ENCODE assay signal across 8 cellular contexts in the genomic region with DNA sequence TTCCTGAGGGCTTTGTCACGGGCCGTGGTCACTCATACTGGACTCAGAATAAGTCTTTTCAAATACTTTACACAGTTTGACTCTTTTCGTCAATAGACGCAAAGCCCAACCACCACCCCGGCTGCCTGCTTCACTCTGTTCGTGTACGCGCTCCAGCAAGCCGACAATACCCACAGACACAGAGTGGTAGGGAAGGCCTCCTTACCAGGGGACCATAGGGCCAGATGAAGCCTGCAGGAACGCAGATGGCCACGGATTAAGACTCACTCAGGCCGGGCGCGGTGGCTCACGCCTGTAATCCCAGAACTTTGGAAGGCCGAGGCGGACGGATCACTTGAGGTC. TPM values are rescaled to one million over a fixed set of nuclear protein-coding genes. Genes with fewer than 3 reads are reported as not detected.
DNase-seq lines count a peak whose midpoint lies in the region; ATAC-seq and FAIRE-seq lines count a peak whose summit lies in the region.

No MANE protein-coding gene starts in this region.

- ATAC-seq in activated T-cell treated with anti-CD3 and anti-CD28 coated beads, Interleukin-2, amount 50 U/mL, for 4 hours = peak; percentile 23 to 27
- no peak for ATAC-seq in activated naive CD8-positive, alpha-beta T cell treated with anti-CD3 and anti-CD28 coated beads, Interleukin-2, amount 50 U/mL, for 24 hours
- ATAC-seq in GM21786 (IDR thresholded peaks at IDR 0.05; ENCODE audit: unreplicated experiment) (no peak), HG03280 (IDR thresholded peaks at IDR 0.05; ENCODE audit: unreplicated experiment) (no peak)

- H4K20me1 ChIP-seq in Karpas-422 (ENCODE audit: insufficient read depth, low read depth, low read length) = peaks cover 29% of the 10 kb centered on the region; the same call in 1 of the 2 replicates

- peak overlapping the region; percentile 84 for H3K9ac ChIP-seq in Karpas-422 (ENCODE audit: low read length)

- no peak overlapping the region; the same call in 1 of the 2 replicates for H2AFZ ChIP-seq in Karpas-422 (ENCODE audit: low read length)

- no peaks in the 10 kb centered on the region for H3K9me3 Mint-ChIP-seq in activated T-cell treated with anti-CD3 and anti-CD28 coated beads, Interleukin-2, amount 50 U/mL, for 4 hours
- H3K9me3 Mint-ChIP-seq in activated naive CD8-positive, alpha-beta T cell treated with anti-CD3 and anti-CD28 coated beads, Interleukin-2, amount 50 U/mL, for 24 hours = no peaks in the 10 kb centered on the region

- H3K79me2 ChIP-seq in Karpas-422 (ENCODE audit: low read length) = peaks cover 43% of the 10 kb centered on the region

- H3K4me3 ChIP-seq in Karpas-422 (ENCODE audit: low read length) (peak overlapping the region; percentile 84), iPS DF 6.9 (ENCODE audit: low read length) (peak overlapping the region; percentile 53; the same call in 1 of the 2 replicates), small intestine (ENCODE audit: low read depth in 1 of 2, low read length in 2 of 2) (peak overlapping the region; percentile 49 to 67)

- peak overlapping the region; percentile 99 for H3K27ac Mint-ChIP-seq in activated naive CD8-positive, alpha-beta T cell treated with anti-CD3 and anti-CD28 coated beads, Interleukin-2, amount 50 U/mL, for 24 hours

- no peak for DNase-seq in activated T-cell treated with anti-CD3 and anti-CD28 coated beads, Interleukin-2, amount 50 U/mL, for 4 hours
- DNase-seq in activated T-cell treated with anti-CD3 and anti-CD28 coated beads, Interleukin-2, amount 50 U/mL, for 1 hour = no peak
- DNase-seq in Karpas-422 (peak; percentile 53), iPS DF 6.9 (ENCODE audit: low read depth, low spot score) (no peak), small intestine (peak; percentile 16)
- peak; percentile 9 for DNase-seq in activated naive CD8-positive, alpha-beta T cell treated with anti-CD3 and anti-CD28 coated beads, Interleukin-2, amount 50 U/mL, for 24 hours

- H3K9me2 ChIP-seq in Karpas-422 (replicated peaks; ENCODE audit: insufficient read depth, low read length) = no peaks in the 10 kb centered on the region

- H3K27ac ChIP-seq in Karpas-422 (ENCODE audit: low read length) (peak overlapping the region; percentile 61), iPS DF 6.9 (ENCODE audit: low read length) (no peak overlapping the region), small intestine (ENCODE audit: low read depth in 1 of 2, low read length in 1 of 2) (peak overlapping the region; percentile 34 to 83)

- peaks cover 20% of the 10 kb centered on the region for H3K36me3 Mint-ChIP-seq in activated T-cell treated with anti-CD3 and anti-CD28 coated beads, Interleukin-2, amount 50 U/mL, for 4 hours (ENCODE audit: insufficient read depth)
- peaks cover 25% of the 10 kb centered on the region for H3K36me3 Mint-ChIP-seq in activated naive CD8-positive, alpha-beta T cell treated with anti-CD3 and anti-CD28 coated beads, Interleukin-2, amount 50 U/mL, for 24 hours (ENCODE audit: low read depth)

- peak overlapping the region; percentile 97 for H3K4me3 Mint-ChIP-seq in activated T-cell treated with anti-CD3 and anti-CD28 coated beads, Interleukin-2, amount 50 U/mL, for 4 hours
- peak overlapping the region; percentile 98 for H3K4me3 Mint-ChIP-seq in activated naive CD8-positive, alpha-beta T cell treated with anti-CD3 and anti-CD28 coated beads, Interleukin-2, amount 50 U/mL, for 24 hours

- H3K4me1 ChIP-seq in Karpas-422 (ENCODE audit: low read length) = peaks cover 22% of the 10 kb centered on the region
- H3K4me1 ChIP-seq in iPS DF 6.9 (ENCODE audit: control insufficient read depth, insufficient read depth, low read length) = no peaks in the 10 kb centered on the region; the same call in 1 of the 2 replicates
- H3K4me1 ChIP-seq in small intestine (ENCODE audit: control insufficient read depth in 2 of 2, insufficient read depth in 1 of 2, low read depth in 1 of 2, low read length in 1 of 2) = peaks cover 2 to 5% of the 10 kb centered on the region in 2 donors

- FAIRE-seq in small intestine (lab: Jason Lieb, UNC) = no peak

- H3K36me3 ChIP-seq in Karpas-422 (ENCODE audit: insufficient read depth, low read length) = peaks cover 6% of the 10 kb centered on the region; the same call in 1 of the 2 replicates
- H3K36me3 ChIP-seq in iPS DF 6.9 (ENCODE audit: control insufficient read depth, insufficient read depth, low read length) = 0 out of 2 replicates have a peak, but pooled peaks cover under 1% of the 10 kb centered on the region
- H3K36me3 ChIP-seq in small intestine (ENCODE audit: control insufficient read depth in 2 of 2, insufficient read depth in 2 of 2, low read length in 2 of 2) = no peaks in the 10 kb centered on the region

- peak overlapping the region; percentile 93 for H3K4me2 ChIP-seq in Karpas-422 (ENCODE audit: low read depth, low read length, poor library complexity, severe bottlenecking)

- H3K27me3 Mint-ChIP-seq in activated T-cell treated with anti-CD3 and anti-CD28 coated beads, Interleukin-2, amount 50 U/mL, for 4 hours (ENCODE audit: low read depth) = no peaks in the 10 kb centered on the region
- H3K27me3 Mint-ChIP-seq in activated naive CD8-positive, alpha-beta T cell treated with anti-CD3 and anti-CD28 coated beads, Interleukin-2, amount 50 U/mL, for 24 hours = no peaks in the 10 kb centered on the region

- H3K4me1 Mint-ChIP-seq in activated T-cell treated with anti-CD3 and anti-CD28 coated beads, Interleukin-2, amount 50 U/mL, for 4 hours (ENCODE audit: low read depth) = peaks cover 26% of the 10 kb centered on the region
- peaks cover 37% of the 10 kb centered on the region for H3K4me1 Mint-ChIP-seq in activated naive CD8-positive, alpha-beta T cell treated with anti-CD3 and anti-CD28 coated beads, Interleukin-2, amount 50 U/mL, for 24 hours

- WGBS in iPS DF 6.9 (ENCODE audit: insufficient coverage, insufficient read length) = no CpG with 5 or more reads among the region's 18 CpGs
- 0 to 1% (median 1%) methylated on average over 18 of the region's 18 CpGs for WGBS in small intestine, 3 donors

- H3K27me3 ChIP-seq in Karpas-422 (ENCODE audit: low read length) (no peaks in the 10 kb centered on the region), iPS DF 6.9 (ENCODE audit: control insufficient read depth, insufficient read depth, low read length) (no peaks in the 10 kb centered on the region), small intestine (ENCODE audit: control insufficient read depth in 2 of 2, insufficient read depth in 2 of 2, low read length in 2 of 2) (no peaks in the 10 kb centered on the region)

- H3K9me3 ChIP-seq in Karpas-422 (ENCODE audit: low read length) = no peaks in the 10 kb centered on the region
- H3K9me3 ChIP-seq in iPS DF 6.9 (ENCODE audit: control insufficient read depth, insufficient read depth, low read length) = no peaks in the 10 kb centered on the region
- no peaks in the 10 kb centered on the region for H3K9me3 ChIP-seq in small intestine (ENCODE audit: control insufficient read depth, low read depth)

RNA-seq across cellular contexts. Expression of a gene that starts 29.7 kb away (rescaled TPM):
- under 1 TPM; 0.21 to 0.65 (median 0.33) TPM for total RNA-seq in activated T-cell treated with anti-CD3 and anti-CD28 coated beads, Interleukin-2, amount 50 U/mL, for 4 hours
- 0.04 TPM in 1 of 2 replicates, not detected in the other for total RNA-seq in Karpas-422 (2014; rRNA removed; shearing (Covaris generic); ENCODE audit: low replicate concordance)
- polyA plus RNA-seq in small intestine = under 1 TPM; 0.04 to 0.67 (median 0.27) TPM

RNA-seq across cellular contexts. Expression of a gene that starts 41.0 kb away (rescaled TPM):
- total RNA-seq in activated T-cell treated with anti-CD3 and anti-CD28 coated beads, Interleukin-2, amount 50 U/mL, for 4 hours = 10 to 100 TPM; 40.4 to 47.0 (median 45.3) TPM
- 51.9 and 130 TPM in 2 replicates for total RNA-seq in Karpas-422 (2014; rRNA removed; shearing (Covaris generic); ENCODE audit: low replicate concordance)
- 10 to 100 TPM; 17.0 to 27.1 (median 17.9) TPM for polyA plus RNA-seq in small intestine

RNA-seq across cellular contexts. Expression of a gene that starts 41.2 kb away (rescaled TPM):
- total RNA-seq in activated T-cell treated with anti-CD3 and anti-CD28 coated beads, Interleukin-2, amount 50 U/mL, for 4 hours = 1 to 10 TPM; 8.7 to 9.7 (median 8.9) TPM
- total RNA-seq in Karpas-422 (2014; rRNA removed; shearing (Covaris generic); ENCODE audit: low replicate concordance) = 4.7 and 6.6 TPM in 2 replicates
- polyA plus RNA-seq in small intestine = 1 to 10 TPM; 5.1 to 9.7 (median 8.4) TPM

Comparison
In these comparisons a context has a peak if more than half of its experiments do, and no peak if none do; other contexts are left out.
1. ATAC-seq: peak in activated T-cell treated with anti-CD3 and anti-CD28 coated beads, Interleukin-2, amount 50 U/mL, for 4 hours (2 of 2); none in activated naive CD8-positive, alpha-beta T cell treated with anti-CD3 and anti-CD28 coated beads, Interleukin-2, amount 50 U/mL, for 24 hours (single experiment), GM21786 (single experiment) and HG03280 (single experiment).
2. DNase-seq: peak in Karpas-422 (single experiment), activated naive CD8-positive, alpha-beta T cell treated with anti-CD3 and anti-CD28 coated beads, Interleukin-2, amount 50 U/mL, for 24 hours (single experiment) and small intestine (single experiment); none in activated T-cell treated with anti-CD3 and anti-CD28 coated beads, Interleukin-2, amount 50 U/mL, for 4 hours (single experiment), activated T-cell treated with anti-CD3 and anti-CD28 coated beads, Interleukin-2, amount 50 U/mL, for 1 hour (single experiment) and iPS DF 6.9 (single experiment).
3. Peak in every context shown above with its lines, with median percentiles within 50 percentile points of each other: H3K4me3 ChIP-seq.